24 cellular contexts compared by ENCODE assay signal in the genomic region with DNA sequence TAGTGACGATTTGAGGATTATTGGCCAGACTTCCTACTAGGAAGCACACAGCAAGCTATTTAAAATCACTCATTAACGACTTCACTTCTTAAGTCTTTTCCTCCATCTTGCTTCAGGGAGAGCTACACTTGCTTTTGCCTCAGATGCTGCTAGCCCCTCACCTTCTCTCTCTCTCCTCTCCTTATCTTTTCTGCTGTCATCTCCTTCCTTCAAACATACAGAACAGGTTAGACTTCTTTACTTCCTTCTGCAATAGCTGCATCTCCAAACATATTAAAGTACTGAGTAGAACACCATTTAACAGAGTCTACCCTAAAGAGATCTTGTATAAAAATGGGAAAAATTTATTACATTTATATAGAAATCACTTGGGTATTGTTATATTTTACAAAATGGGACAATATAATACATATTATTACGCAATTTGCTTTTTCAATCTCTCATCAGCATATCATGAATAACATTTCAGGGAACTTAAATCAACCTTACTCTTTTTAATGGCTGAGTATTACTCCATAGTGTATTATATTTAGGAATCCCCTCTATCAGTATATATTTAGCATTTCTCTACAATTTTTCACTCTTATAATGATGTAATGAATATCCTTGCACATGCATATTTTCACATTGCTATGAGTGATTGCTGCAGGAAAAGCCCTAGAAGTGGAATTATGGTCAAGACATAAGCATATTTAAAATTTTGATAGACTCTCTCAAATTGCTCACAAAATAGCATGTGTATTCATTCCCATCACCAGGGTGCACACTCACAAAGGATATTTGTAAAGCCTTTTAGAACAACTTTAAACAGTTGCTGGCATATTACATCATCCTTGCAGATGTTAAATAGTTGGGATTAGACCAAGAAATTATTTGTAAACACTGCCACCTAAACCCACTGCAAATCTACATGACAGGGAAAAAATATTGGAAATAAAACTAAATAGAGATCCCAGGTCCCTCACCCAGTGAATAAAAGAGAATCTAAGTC.
DNase-seq lines count a peak whose midpoint lies in the region; ATAC-seq and TF ChIP-seq lines count a peak whose summit lies in the region.
"Had no signal": no experiment of that assay in that cellular context is flagged by ENCODE, and none has a peak within 500 bp of the region (broad histone marks: within the 10 kb centered on the region; RNA-seq: fewer than 3 reads in every experiment).

No MANE protein-coding gene starts in this region.

- H3K27me3 ChIP-seq in mammary epithelial cell (ENCODE audit: insufficient read depth, low read length): no peaks in the 10 kb centered on the region

- H3K4me3 Mint-ChIP-seq in MCF 10A (ENCODE audit: unreplicated experiment): no peak overlapping the region
- no peak overlapping the region for H3K4me3 Mint-ChIP-seq in stimulated activated naive B cell treated with anti-CD40 and anti-IgM and Interleukin-4, amounts not matched to agents 10 μg/mL and 1 μg/mL and 100 μg/mL, for 72 hours
- H3K4me3 Mint-ChIP-seq in Calu3 (ENCODE audit: low read depth, unreplicated experiment): no peak overlapping the region
- H3K4me3 Mint-ChIP-seq: naive thymus-derived CD4-positive, alpha-beta T cell had no signal

- H3K27ac ChIP-seq in mammary epithelial cell (ENCODE audit: insufficient read depth, low read depth, low read length): no peak overlapping the region
- H3K27ac ChIP-seq: A549 had no signal

- H3K9me3 Mint-ChIP-seq in MCF 10A (ENCODE audit: unreplicated experiment) (no peaks in the 10 kb centered on the region), Calu3 (ENCODE audit: low read depth, unreplicated experiment) (no peaks in the 10 kb centered on the region)
- no peaks in the 10 kb centered on the region for H3K9me3 Mint-ChIP-seq in stimulated activated naive B cell treated with anti-CD40 and anti-IgM and Interleukin-4, amounts not matched to agents 10 μg/mL and 1 μg/mL and 100 μg/mL, for 72 hours

- intact Hi-C loops in MCF 10A (cut with micrococcal nuclease) (no loop called here), mammary epithelial cell (cut with micrococcal nuclease) (no loop called here), Calu3 (cut with micrococcal nuclease; ENCODE audit: unreplicated experiment) (no loop called here)

- H3K4me2 ChIP-seq in mammary epithelial cell (ENCODE audit: insufficient read depth, low read depth, low read length): no peak overlapping the region
- H3K4me2 ChIP-seq: A549, smooth muscle cell had no signal

- no peak for ATAC-seq in stimulated activated naive B cell treated with anti-CD40 and anti-IgM and Interleukin-4, amounts not matched to agents 10 μg/mL and 1 μg/mL and 100 μg/mL, for 72 hours (replicated peaks)
- no peak for ATAC-seq in GM19467 (IDR thresholded peaks at IDR 0.05; ENCODE audit: unreplicated experiment)
- ATAC-seq: GM12878; naive thymus-derived CD4-positive, alpha-beta T cell had no signal

- H3K9ac ChIP-seq in mammary epithelial cell (ENCODE audit: insufficient read depth, low read length): no peak overlapping the region

- POLR2A ChIA-PET in MCF 10A (lab: Yijun Ruan, JAX): interaction anchor here (0.8 kb wide), 1 partner anchor 10 kb away, joined by 3 read pairs; no protein-coding TSS in a partner anchor

- H3K79me2 ChIP-seq in mammary epithelial cell (ENCODE audit: insufficient read depth, low read length): no peaks in the 10 kb centered on the region

- H3K36me3 ChIP-seq in mammary epithelial cell (ENCODE audit: insufficient read depth, low read length): no peaks in the 10 kb centered on the region
- H3K36me3 ChIP-seq: MG63 had no signal

- TF ChIP-seq CTCF in MCF 10A (IDR thresholded peaks at IDR 0.05; ENCODE audit: unreplicated experiment) (peak; percentile 7), mammary epithelial cell (conservative IDR thresholded peaks at IDR 0.05 in 1 of 2, IDR thresholded peaks at IDR 0.05 in 1 of 2; ENCODE audit: extremely low read depth in 1 of 2, insufficient read depth in 1 of 2, low read depth in 1 of 2, low read length in 2 of 2) (no peak), Calu3 (IDR thresholded peaks at IDR 0.05; ENCODE audit: unreplicated experiment) (no peak)

- CTCF ChIA-PET in MCF 10A (lab: Yijun Ruan, JAX): interaction anchor here (0.6 to 0.9 kb wide), 2 partner anchors 22 to 174 kb away, joined by 4 read pairs; no protein-coding TSS in a partner anchor
- CTCF ChIA-PET in mammary epithelial cell (lab: Charles Lee; ENCODE audit: low non-redundant PET): interaction anchor here (0.6 kb wide), 1 partner anchor 1393 kb away, joined by 4 read pairs; no protein-coding TSS in a partner anchor
- CTCF ChIA-PET in Calu3 (lab: Charles Lee): no interaction called here

- H3K27me3 Mint-ChIP-seq in MCF 10A (ENCODE audit: insufficient read depth, unreplicated experiment) (no peaks in the 10 kb centered on the region), Calu3 (ENCODE audit: unreplicated experiment) (peaks cover 13% of the 10 kb centered on the region)
- peaks cover 3 to 11% of the 10 kb centered on the region in 2 donors for H3K27me3 Mint-ChIP-seq in stimulated activated naive B cell treated with anti-CD40 and anti-IgM and Interleukin-4, amounts not matched to agents 10 μg/mL and 1 μg/mL and 100 μg/mL, for 72 hours

- H3K36me3 Mint-ChIP-seq in MCF 10A (ENCODE audit: insufficient read depth, unreplicated experiment) (no peaks in the 10 kb centered on the region), Calu3 (ENCODE audit: insufficient read depth, unreplicated experiment) (no peaks in the 10 kb centered on the region)
- no peaks in the 10 kb centered on the region for H3K36me3 Mint-ChIP-seq in stimulated activated naive B cell treated with anti-CD40 and anti-IgM and Interleukin-4, amounts not matched to agents 10 μg/mL and 1 μg/mL and 100 μg/mL, for 72 hours
- H3K36me3 Mint-ChIP-seq: naive thymus-derived CD4-positive, alpha-beta T cell had no signal

- in situ Hi-C loops in mammary epithelial cell (cut with MboI; ENCODE audit: low sequenced_read_pairs in 2 of 2): no loop called here

- DNase-seq in MCF 10A (ENCODE audit: unreplicated experiment) (no peak), mammary epithelial cell (no peak), RKO (ENCODE audit: low spot score) (peak; percentile 12), fibroblast of peridontal ligament (ENCODE audit: extremely low read depth) (peak; percentile 3), hippocampal formation (lab: John Stamatoyannopoulos, UW) (no peak), Calu3 (no peak)
- no peak for DNase-seq in stimulated activated naive B cell treated with anti-CD40 and anti-IgM and Interleukin-4, amounts not matched to agents 10 μg/mL and 1 μg/mL and 100 μg/mL, for 72 hours
- DNase-seq: activated CD4-positive, alpha-beta T cell treated with anti-CD3 and anti-CD28 coated beads, Interleukin-2, amount 50 U/mL, for 1 hour; activated naive CD4-positive, alpha-beta T cell treated with anti-CD3 and anti-CD28 coated beads, Interleukin-2, amount 50 U/mL, for 16 hours; anterior cingulate cortex; COR-L47; dermis blood vessel endothelial cell; HCEC 1CT; head of caudate nucleus; MG63; naive thymus-derived CD4-positive, alpha-beta T cell; NCI-H2171; NCI-H526; nucleus accumbens; stimulated activated CD4-positive, alpha-beta T cell treated with anti-CD3 and anti-CD28 coated beads, Interleukin-2, amount 100 ng/mL, for 24 hours had no signal

- H3K27ac Mint-ChIP-seq in MCF 10A (ENCODE audit: low read depth, unreplicated experiment) (no peak overlapping the region), Calu3 (ENCODE audit: unreplicated experiment) (no peak overlapping the region)
- H3K27ac Mint-ChIP-seq in stimulated activated naive B cell treated with anti-CD40 and anti-IgM and Interleukin-4, amounts not matched to agents 10 μg/mL and 1 μg/mL and 100 μg/mL, for 72 hours: no peak overlapping the region
- H3K27ac Mint-ChIP-seq: naive thymus-derived CD4-positive, alpha-beta T cell had no signal

- no peak overlapping the region for H3K4me3 ChIP-seq in mammary epithelial cell (replicated peaks in 1 of 3; ENCODE audit: insufficient read depth in 1 of 3, low read depth in 2 of 3, low read length in 3 of 3)
- H3K4me3 ChIP-seq: A549, GM12878, MG63, smooth muscle cell had no signal

- H3K4me1 Mint-ChIP-seq in MCF 10A (ENCODE audit: insufficient read depth, unreplicated experiment) (peaks cover 19% of the 10 kb centered on the region), Calu3 (ENCODE audit: low read depth, unreplicated experiment) (peaks cover 10% of the 10 kb centered on the region)
- no peaks in the 10 kb centered on the region for H3K4me1 Mint-ChIP-seq in stimulated activated naive B cell treated with anti-CD40 and anti-IgM and Interleukin-4, amounts not matched to agents 10 μg/mL and 1 μg/mL and 100 μg/mL, for 72 hours
- H3K4me1 Mint-ChIP-seq: naive thymus-derived CD4-positive, alpha-beta T cell had no signal

- no peaks in the 10 kb centered on the region for H4K20me1 ChIP-seq in mammary epithelial cell (ENCODE audit: insufficient read depth, low read length)

- no peaks in the 10 kb centered on the region for H3K9me3 ChIP-seq in mammary epithelial cell (replicated peaks; ENCODE audit: insufficient read depth, low read length)
- H3K9me3 ChIP-seq: A549, MG63 had no signal

- no peak overlapping the region for H2AFZ ChIP-seq in mammary epithelial cell (ENCODE audit: low read depth, low read length)

- dilution Hi-C loops in mammary epithelial cell (cut with HindIII; ENCODE audit: low sequenced_read_pairs): no loop called here

- no TSS peak for BruUV-seq in MCF 10A (replicated peaks; lab: Mats Ljungman, UMichigan)
- BruUV-seq in mammary epithelial cell (replicated peaks; lab: Mats Ljungman, UMichigan): no TSS peak
- BruUV-seq in Calu3 (replicated peaks; lab: Mats Ljungman, UMichigan): no TSS peak

- no peaks in the 10 kb centered on the region for H3K4me1 ChIP-seq in mammary epithelial cell (ENCODE audit: insufficient read depth, low read length)
- H3K4me1 ChIP-seq: A549 had no signal

- 23% methylated on average over 2 of the region's 3 CpGs for WGBS in mammary epithelial cell (ENCODE audit: low coverage, missing lambda C conversion rate)

Comparison
In these comparisons a context has a peak if more than half of its experiments do, and no peak if none do; other contexts are left out.
1. DNase-seq: peak in RKO (single experiment) and fibroblast of peridontal ligament (single experiment); none in MCF 10A (single experiment), mammary epithelial cell (single experiment), stimulated activated naive B cell treated with anti-CD40 and anti-IgM and Interleukin-4, amounts not matched to agents 10 μg/mL and 1 μg/mL and 100 μg/mL, for 72 hours (single experiment), hippocampal formation (0 of 2) and Calu3 (single experiment).